18 cellular contexts compared by ENCODE assay signal in the genomic region with DNA sequence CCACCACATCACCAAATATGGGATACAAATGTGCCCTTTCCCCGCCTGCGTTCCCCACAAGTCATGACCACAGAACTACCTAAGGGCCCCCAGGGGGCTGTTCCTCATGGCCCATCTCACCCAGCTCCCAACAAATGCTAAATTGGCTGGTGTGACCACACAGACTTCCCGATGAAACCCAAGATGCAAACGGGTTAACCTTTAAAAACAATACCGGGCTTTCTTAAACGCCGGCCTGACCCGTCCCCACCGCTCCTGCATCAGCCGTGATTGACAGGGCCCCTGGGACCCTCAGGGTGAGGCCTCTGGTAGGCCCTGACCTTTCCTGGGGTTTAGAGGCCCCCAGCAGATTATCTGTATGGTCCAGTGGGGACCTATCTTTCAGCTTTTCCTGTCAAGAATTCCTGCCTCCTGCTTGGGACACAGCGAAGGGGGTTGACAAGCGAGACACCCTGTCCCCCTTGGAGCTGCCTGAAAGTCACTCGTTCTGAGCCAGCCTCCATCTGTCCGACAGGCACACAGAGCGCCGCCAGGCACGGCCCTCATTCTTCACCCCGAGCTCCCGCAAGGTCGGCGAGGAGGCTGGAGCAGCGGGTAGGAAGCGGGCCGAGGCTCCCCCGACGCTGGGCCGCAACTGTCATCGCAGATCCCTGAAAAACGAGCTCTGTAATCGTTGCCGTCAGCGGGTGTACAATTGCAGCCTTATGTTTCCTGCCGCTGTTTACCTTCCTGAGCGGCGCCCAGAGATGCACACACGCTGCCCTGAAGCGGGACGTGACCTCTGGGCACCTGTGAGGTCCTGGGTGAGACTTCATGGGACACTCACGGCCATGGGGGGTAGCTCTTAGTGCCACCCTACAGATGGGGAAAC.
"Had no signal": no experiment of that assay in that cellular context is flagged by ENCODE, and none has a peak within 500 bp of the region (broad histone marks: within the 10 kb centered on the region; RNA-seq: fewer than 3 reads in every experiment).

No MANE protein-coding gene starts in this region.

- H3K27ac ChIP-seq: foreskin keratinocyte, spleen, testis had no signal

- H3K4me1 ChIP-seq: foreskin keratinocyte, spleen had no signal

- H3K9me3 ChIP-seq: testis had no signal

- H3K36me3 ChIP-seq: spleen had no signal

- DNase-seq: activated CD4-positive, alpha-beta memory T cell treated with anti-CD3 and anti-CD28 coated beads for 36 hours; activated CD4-positive, alpha-beta T cell treated with anti-CD3 and anti-CD28 coated beads for 48 hours; activated effector memory CD4-positive, alpha-beta T cell treated with Interleukin-2 at 50 U/mL for 16 hours; activated naive CD4-positive, alpha-beta T cell treated with anti-CD3 and anti-CD28 coated beads for 36 hours; activated naive CD8-positive, alpha-beta T cell treated with anti-CD3 and anti-CD28 coated beads, Interleukin-2, amount 10 ng/mL, durations not matched to agents 7 days and 5 days; activated T-cell treated with anti-CD3 and anti-CD28 coated beads, Interleukin-2, amount 50 U/mL, for 72 hours; effector CD8-positive, alpha-beta T cell; foreskin keratinocyte; hypothalamus; posterior cingulate gyrus; spleen; stimulated activated CD4-positive, alpha-beta T cell treated with anti-CD3 and anti-CD28 coated beads, Interleukin-4, amount 100 ng/mL, for 1 hour; stimulated activated naive CD4-positive, alpha-beta T cell; T-helper 17 cell; testis; trophoblast cell had no signal

- H3K36me3 Mint-ChIP-seq: activated CD4-positive, alpha-beta memory T cell treated with anti-CD3 and anti-CD28 coated beads for 36 hours; activated naive CD8-positive, alpha-beta T cell treated with anti-CD3 and anti-CD28 coated beads, Interleukin-2, amount 10 ng/mL, durations not matched to agents 7 days and 5 days; natural killer cell treated with Interleukin-12 subunit alpha and Interleukin-12 subunit beta and Interleukin-15 and Interleukin-18, amount 100 ng/mL, for 72 hours had no signal

- H3K4me3 Mint-ChIP-seq: activated CD4-positive, alpha-beta memory T cell treated with anti-CD3 and anti-CD28 coated beads for 36 hours; activated naive CD4-positive, alpha-beta T cell treated with anti-CD3 and anti-CD28 coated beads for 36 hours; activated naive CD8-positive, alpha-beta T cell treated with anti-CD3 and anti-CD28 coated beads, Interleukin-2, amount 10 ng/mL, durations not matched to agents 7 days and 5 days; activated T-cell treated with anti-CD3 and anti-CD28 coated beads, Interleukin-2, amount 50 U/mL, for 72 hours; memory B cell; natural killer cell treated with Interleukin-12 subunit alpha and Interleukin-12 subunit beta and Interleukin-15 and Interleukin-18, amount 100 ng/mL, for 72 hours; T-helper 17 cell had no signal

- H3K4me3 ChIP-seq: spleen, testis had no signal

- H3K4me1 Mint-ChIP-seq: activated naive CD8-positive, alpha-beta T cell treated with anti-CD3 and anti-CD28 coated beads, Interleukin-2, amount 10 ng/mL, durations not matched to agents 7 days and 5 days; memory B cell; T-helper 17 cell had no signal

- ATAC-seq: activated T-cell treated with anti-CD3 and anti-CD28 coated beads, Interleukin-2, amount 50 U/mL, for 72 hours; foreskin keratinocyte; natural killer cell treated with Interleukin-12 subunit alpha and Interleukin-12 subunit beta and Interleukin-15 and Interleukin-18, amount 100 ng/mL, for 72 hours; T-helper 17 cell had no signal

- H3K9me3 Mint-ChIP-seq: activated CD4-positive, alpha-beta memory T cell treated with anti-CD3 and anti-CD28 coated beads for 36 hours; activated naive CD4-positive, alpha-beta T cell treated with anti-CD3 and anti-CD28 coated beads for 36 hours; activated naive CD8-positive, alpha-beta T cell treated with anti-CD3 and anti-CD28 coated beads, Interleukin-2, amount 10 ng/mL, durations not matched to agents 7 days and 5 days; activated T-cell treated with anti-CD3 and anti-CD28 coated beads, Interleukin-2, amount 50 U/mL, for 72 hours; natural killer cell treated with Interleukin-12 subunit alpha and Interleukin-12 subunit beta and Interleukin-15 and Interleukin-18, amount 100 ng/mL, for 72 hours had no signal

- H3K27me3 ChIP-seq: foreskin keratinocyte, testis had no signal

- H3K27ac Mint-ChIP-seq: activated CD4-positive, alpha-beta memory T cell treated with anti-CD3 and anti-CD28 coated beads for 36 hours; activated naive CD4-positive, alpha-beta T cell treated with anti-CD3 and anti-CD28 coated beads for 36 hours; activated naive CD8-positive, alpha-beta T cell treated with anti-CD3 and anti-CD28 coated beads, Interleukin-2, amount 10 ng/mL, durations not matched to agents 7 days and 5 days; activated T-cell treated with anti-CD3 and anti-CD28 coated beads, Interleukin-2, amount 50 U/mL, for 72 hours; memory B cell; natural killer cell treated with Interleukin-12 subunit alpha and Interleukin-12 subunit beta and Interleukin-15 and Interleukin-18, amount 100 ng/mL, for 72 hours; T-helper 17 cell had no signal
